ENCODE assay signal across 1 cellular context in genomic region chr2:237572021-237572741, GRCh38.
TF ChIP-seq lines count a peak whose summit lies in the region.

No MANE protein-coding gene starts in this region.

TF ChIP-seq in GM23338, 12 proteins besides CTCF, POLR2A, EP300 and RAD21 (continued from another document):
- TF ChIP-seq ZNF462 (CRISPR knock-in tag; IDR thresholded peaks at IDR 0.05) (no peak), STAT1 (IDR thresholded peaks at IDR 0.05; ENCODE audit: unreplicated experiment) (no peak)
